12 cellular contexts compared by ENCODE assay signal in genomic region chr6:31690231-31691077, GRCh38. TPM values are rescaled to one million over a fixed set of nuclear protein-coding genes. Genes with fewer than 3 reads are reported as not detected.
DNase-seq lines count a peak whose midpoint lies in the region; ATAC-seq and TF ChIP-seq lines count a peak whose summit lies in the region.
"Had no signal": no experiment of that assay in that cellular context is flagged by ENCODE, and none has a peak within 500 bp of the region (broad histone marks: within the 10 kb centered on the region; RNA-seq: fewer than 3 reads in every experiment).

No MANE protein-coding gene starts in this region.

- H3K36me3 ChIP-seq in colonic mucosa (peaks cover 10% of the 10 kb centered on the region), sigmoid colon (peaks cover 69 to 99% (median 84%) of the 10 kb centered on the region in 4 donors)

- H3K4me3 ChIP-seq in colonic mucosa (no peak overlapping the region), sigmoid colon (no peak overlapping the region)

- DNase-seq in HuH-7 (ENCODE audit: low spot score) = peak; percentile 76
- DNase-seq in colonic mucosa = peak; percentile 55
- DNase-seq in omental fat pad (ENCODE audit: low spot score) = no peak
- no peak for DNase-seq in sigmoid colon
- no peak for DNase-seq in sciatic nerve (ENCODE audit: low spot score)
- DNase-seq in activated T-helper 2 cell treated with anti-CD3 and anti-CD28 coated beads, Interferon-gamma antibody, Interleukin-2, Interleukin-4, amounts not matched to agents 10 μg/mL and 5 μg/mL and 100 μg/mL, durations not matched to agents 14 hours and 24 hours and 36 hours (ENCODE audit: low spot score) = no peak
- DNase-seq: DMS153; MM.1S; naive thymus-derived CD4-positive, alpha-beta T cell; NCI-H748 treated with DMSO at 0.1 percent for 48 hours had no signal

- H3K4me1 ChIP-seq in colonic mucosa = no peaks in the 10 kb centered on the region
- H3K4me1 ChIP-seq in sigmoid colon = no peaks in the 10 kb centered on the region

- H3K9me3 Mint-ChIP-seq in activated T-helper 2 cell treated with anti-CD3 and anti-CD28 coated beads, Interferon-gamma antibody, Interleukin-2, Interleukin-4, amounts not matched to agents 10 μg/mL and 5 μg/mL and 100 μg/mL, durations not matched to agents 14 hours and 24 hours and 36 hours = no peaks in the 10 kb centered on the region
- H3K9me3 Mint-ChIP-seq: naive thymus-derived CD4-positive, alpha-beta T cell had no signal

- H3K27me3 Mint-ChIP-seq in activated T-helper 2 cell treated with anti-CD3 and anti-CD28 coated beads, Interferon-gamma antibody, Interleukin-2, Interleukin-4, amounts not matched to agents 10 μg/mL and 5 μg/mL and 100 μg/mL, durations not matched to agents 14 hours and 24 hours and 36 hours (ENCODE audit: low read depth) = no peaks in the 10 kb centered on the region
- H3K27me3 Mint-ChIP-seq: naive thymus-derived CD4-positive, alpha-beta T cell had no signal

- TF ChIP-seq EP300 in sigmoid colon (IDR thresholded peaks at IDR 0.05) = no peak

- H3K36me3 Mint-ChIP-seq in activated T-helper 2 cell treated with anti-CD3 and anti-CD28 coated beads, Interferon-gamma antibody, Interleukin-2, Interleukin-4, amounts not matched to agents 10 μg/mL and 5 μg/mL and 100 μg/mL, durations not matched to agents 14 hours and 24 hours and 36 hours (ENCODE audit: low read depth) = peaks cover 57% of the 10 kb centered on the region

- TF ChIP-seq POLR2A in sigmoid colon (IDR thresholded peaks at IDR 0.05) = no peak

- H3K27me3 ChIP-seq in colonic mucosa (no peaks in the 10 kb centered on the region), sigmoid colon (no peaks in the 10 kb centered on the region)

- H3K27ac ChIP-seq in colonic mucosa = peak overlapping the region; percentile 36
- H3K27ac ChIP-seq in sigmoid colon = no peak overlapping the region

- H3K4me1 Mint-ChIP-seq in activated T-helper 2 cell treated with anti-CD3 and anti-CD28 coated beads, Interferon-gamma antibody, Interleukin-2, Interleukin-4, amounts not matched to agents 10 μg/mL and 5 μg/mL and 100 μg/mL, durations not matched to agents 14 hours and 24 hours and 36 hours (ENCODE audit: low read depth) = peaks cover 10% of the 10 kb centered on the region

- H3K9ac ChIP-seq in colonic mucosa (ENCODE audit: low read depth in 2 of 2, low read length in 2 of 2) = no peak overlapping the region

- 50 to 79% methylated on average over 10 of the region's 10 CpGs for WGBS in sigmoid colon, 2 donors

- TF ChIP-seq CTCF in colonic mucosa (IDR thresholded peaks at IDR 0.05) (no peak), omental fat pad (IDR thresholded peaks at IDR 0.05) (no peak), sigmoid colon (IDR thresholded peaks at IDR 0.05) (no peak)

- no peak overlapping the region for H3K4me3 Mint-ChIP-seq in activated T-helper 2 cell treated with anti-CD3 and anti-CD28 coated beads, Interferon-gamma antibody, Interleukin-2, Interleukin-4, amounts not matched to agents 10 μg/mL and 5 μg/mL and 100 μg/mL, durations not matched to agents 14 hours and 24 hours and 36 hours (ENCODE audit: low read depth)
- H3K4me3 Mint-ChIP-seq: naive thymus-derived CD4-positive, alpha-beta T cell had no signal

- H3K27ac Mint-ChIP-seq in activated T-helper 2 cell treated with anti-CD3 and anti-CD28 coated beads, Interferon-gamma antibody, Interleukin-2, Interleukin-4, amounts not matched to agents 10 μg/mL and 5 μg/mL and 100 μg/mL, durations not matched to agents 14 hours and 24 hours and 36 hours = no peak overlapping the region

- intact Hi-C loops in colonic mucosa (cut with DNase I) = no loop called here
- intact Hi-C loops in sigmoid colon (cut with DNase I) = no loop called here
- intact Hi-C loops in sciatic nerve (cut with DNase I) = no loop called here
- intact Hi-C loops in activated T-helper 2 cell treated with anti-CD3 and anti-CD28 coated beads, Interferon-gamma antibody, Interleukin-2, Interleukin-4, amounts not matched to agents 10 μg/mL and 5 μg/mL and 100 μg/mL, durations not matched to agents 14 hours and 24 hours and 36 hours (cut with micrococcal nuclease) = no loop called here

- ATAC-seq in omental fat pad (ENCODE audit: low FRiP score) (peak; percentile 91), sciatic nerve (no peak)
- ATAC-seq: naive thymus-derived CD4-positive, alpha-beta T cell had no signal

- H3K9me3 ChIP-seq in colonic mucosa (no peaks in the 10 kb centered on the region), sigmoid colon (no peaks in the 10 kb centered on the region)

RNA-seq across cellular contexts. Expression of gene LY6G5C, which starts 9.6 kb away (rescaled TPM):
- 1 to 10 TPM; 1.9 to 2.8 TPM for total RNA-seq in colonic mucosa
- total RNA-seq in omental fat pad = 1 to 10 TPM in 2 of 4 donors, under 1 TPM in 1, not detected in 1; 0.84 to 4.5 (median 1.3) TPM
- total RNA-seq in sigmoid colon = 1 to 10 TPM in 1 of 4 donors, under 1 TPM in 2, not detected in 1; 0.68 to 1.1 (median 0.99) TPM
- 1 to 10 TPM; 1.8 to 3.2 (median 2.7) TPM for polyA plus RNA-seq in sigmoid colon
- 2.1 TPM for total RNA-seq in sciatic nerve
- 4.6 and 4.8 TPM in 2 replicates for total RNA-seq in activated T-helper 2 cell treated with anti-CD3 and anti-CD28 coated beads, Interferon-gamma antibody, Interleukin-2, Interleukin-4, amounts not matched to agents 10 μg/mL and 5 μg/mL and 100 μg/mL, durations not matched to agents 14 hours and 24 hours and 36 hours

RNA-seq across cellular contexts. Expression of gene ABHD16A, which starts 12.7 kb away (rescaled TPM):
- total RNA-seq in colonic mucosa = 10 to 100 TPM; 56.8 to 65.2 TPM
- total RNA-seq in omental fat pad = 10 to 100 TPM; 41.8 to 62.8 (median 57.4) TPM
- total RNA-seq in sigmoid colon = 10 to 100 TPM; 37.8 to 63.4 (median 51.6) TPM
- 10 to 100 TPM; 16.9 to 52.0 (median 17.4) TPM for polyA plus RNA-seq in sigmoid colon
- total RNA-seq in sciatic nerve = 46.0 TPM
- 51.4 and 52.7 TPM in 2 replicates for total RNA-seq in activated T-helper 2 cell treated with anti-CD3 and anti-CD28 coated beads, Interferon-gamma antibody, Interleukin-2, Interleukin-4, amounts not matched to agents 10 μg/mL and 5 μg/mL and 100 μg/mL, durations not matched to agents 14 hours and 24 hours and 36 hours

RNA-seq across cellular contexts. Expression of gene LY6G6F, which starts 16.2 kb away (rescaled TPM):
- total RNA-seq in colonic mucosa = not detected
- not detected for total RNA-seq in omental fat pad
- total RNA-seq in sigmoid colon = not detected
- polyA plus RNA-seq in sigmoid colon = not detected
- not detected for total RNA-seq in sciatic nerve
- total RNA-seq in activated T-helper 2 cell treated with anti-CD3 and anti-CD28 coated beads, Interferon-gamma antibody, Interleukin-2, Interleukin-4, amounts not matched to agents 10 μg/mL and 5 μg/mL and 100 μg/mL, durations not matched to agents 14 hours and 24 hours and 36 hours = not detected in 2 replicates
- total RNA-seq: H1 had no signal
- polyA plus RNA-seq: H1; naive thymus-derived CD4-positive, alpha-beta T cell; thymus had no signal

RNA-seq across cellular contexts. Expression of gene LY6G5B, which starts 20.7 kb away (rescaled TPM):
- total RNA-seq in colonic mucosa (1 to 10 TPM; 4.4 to 9.0 TPM), omental fat pad (10 to 100 TPM in 3 of 4 donors, 1 to 10 TPM in 1; 7.4 to 16.9 (median 11.3) TPM), sigmoid colon (1 to 10 TPM; 2.8 to 10.0 (median 6.5) TPM), sciatic nerve (20.4 TPM)
- polyA plus RNA-seq in sigmoid colon = 1 to 10 TPM in 1 of 3 donors, under 1 TPM in 1, not detected in 1; 0.60 to 9.1 TPM
- total RNA-seq in activated T-helper 2 cell treated with anti-CD3 and anti-CD28 coated beads, Interferon-gamma antibody, Interleukin-2, Interleukin-4, amounts not matched to agents 10 μg/mL and 5 μg/mL and 100 μg/mL, durations not matched to agents 14 hours and 24 hours and 36 hours = 31.0 and 32.1 TPM in 2 replicates
- polyA plus RNA-seq: naive thymus-derived CD4-positive, alpha-beta T cell had no signal

RNA-seq across cellular contexts. Expression of gene CSNK2B, which starts 24.6 kb away (rescaled TPM):
- total RNA-seq in colonic mucosa (100 to 1,000 TPM; 140 to 152 TPM), omental fat pad (100 to 1,000 TPM; 130 to 202 (median 184) TPM), sigmoid colon (100 to 1,000 TPM; 188 to 227 (median 209) TPM), sciatic nerve (116 TPM)
- polyA plus RNA-seq in sigmoid colon = 100 to 1,000 TPM; 198 to 232 (median 206) TPM
- total RNA-seq in activated T-helper 2 cell treated with anti-CD3 and anti-CD28 coated beads, Interferon-gamma antibody, Interleukin-2, Interleukin-4, amounts not matched to agents 10 μg/mL and 5 μg/mL and 100 μg/mL, durations not matched to agents 14 hours and 24 hours and 36 hours = 266 and 279 TPM in 2 replicates

Comparison
In these comparisons a context has a peak if more than half of its experiments do, and no peak if none do; other contexts are left out.
1. DNase-seq: peak in HuH-7 (single experiment) and colonic mucosa (single experiment); none in omental fat pad (single experiment), sigmoid colon (single experiment), sciatic nerve (single experiment) and activated T-helper 2 cell treated with anti-CD3 and anti-CD28 coated beads, Interferon-gamma antibody, Interleukin-2, Interleukin-4, amounts not matched to agents 10 μg/mL and 5 μg/mL and 100 μg/mL, durations not matched to agents 14 hours and 24 hours and 36 hours (single experiment).